1 cellular context compared by ENCODE assay signal in the genomic region with DNA sequence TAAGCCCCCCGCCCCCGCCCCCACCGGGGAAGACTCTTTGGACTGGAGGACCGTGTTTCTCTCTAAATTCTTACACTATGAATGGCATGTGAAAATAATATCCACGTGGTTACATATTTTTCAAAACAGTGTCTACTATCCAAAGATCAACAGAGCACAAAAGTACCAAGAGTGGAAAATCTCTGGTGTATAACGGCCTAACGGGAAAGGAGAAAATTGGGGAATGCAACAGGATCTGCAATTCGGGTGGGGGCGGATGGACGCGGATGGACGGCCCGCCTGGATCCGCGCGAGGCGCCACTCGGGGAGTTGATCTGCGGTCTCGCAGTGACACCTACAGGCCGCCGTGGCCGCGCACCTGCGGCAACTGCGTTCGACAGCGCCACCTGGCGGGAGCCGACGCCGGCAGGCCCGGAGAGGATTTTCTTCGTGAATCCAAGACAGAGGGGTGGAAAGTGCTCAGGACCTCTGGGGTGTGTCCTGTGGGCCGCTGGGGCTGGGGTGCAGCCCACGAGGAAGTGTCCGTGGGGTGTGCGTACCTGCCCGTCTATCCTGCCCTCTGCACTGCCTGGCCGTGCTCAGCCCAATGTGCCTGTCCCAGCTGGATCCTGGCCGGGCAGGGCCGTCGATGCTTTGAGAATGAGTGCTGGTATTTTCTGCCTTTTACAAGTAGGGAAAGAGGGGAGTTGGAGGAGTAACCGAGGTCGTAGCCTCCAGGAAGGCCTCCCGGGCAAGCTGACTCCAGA.
TF ChIP-seq lines count a peak whose summit lies in the region.

No MANE protein-coding gene starts in this region.

TF ChIP-seq in HEK293, 187 proteins besides CTCF, POLR2A, EP300 and RAD21 (continued from another document and continues in another):
- TF ChIP-seq, protein P1, sequence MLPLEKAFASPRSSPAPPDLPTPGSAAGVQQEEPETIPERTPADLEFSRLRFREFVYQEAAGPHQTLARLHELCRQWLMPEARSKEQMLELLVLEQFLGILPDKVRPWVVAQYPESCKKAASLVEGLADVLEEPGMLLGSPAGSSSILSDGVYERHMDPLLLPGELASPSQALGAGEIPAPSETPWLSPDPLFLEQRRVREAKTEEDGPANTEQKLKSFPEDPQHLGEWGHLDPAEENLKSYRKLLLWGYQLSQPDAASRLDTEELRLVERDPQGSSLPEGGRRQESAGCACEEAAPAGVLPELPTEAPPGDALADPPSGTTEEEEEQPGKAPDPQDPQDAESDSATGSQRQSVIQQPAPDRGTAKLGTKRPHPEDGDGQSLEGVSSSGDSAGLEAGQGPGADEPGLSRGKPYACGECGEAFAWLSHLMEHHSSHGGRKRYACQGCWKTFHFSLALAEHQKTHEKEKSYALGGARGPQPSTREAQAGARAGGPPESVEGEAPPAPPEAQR (tag by site-specific recombination; IDR thresholded peaks at IDR 0.05) = no peak
- TF ChIP-seq ZNF366 (tag by site-specific recombination; conservative IDR thresholded peaks at IDR 0.05) = 0 out of 2 replicates have a peak, but pooled peaks have one; percentile 23
- peak; percentile 97 for TF ChIP-seq ZNF654 (tag by site-specific recombination; IDR thresholded peaks at IDR 0.05; ENCODE audit: low read depth)
- TF ChIP-seq, protein P2, sequence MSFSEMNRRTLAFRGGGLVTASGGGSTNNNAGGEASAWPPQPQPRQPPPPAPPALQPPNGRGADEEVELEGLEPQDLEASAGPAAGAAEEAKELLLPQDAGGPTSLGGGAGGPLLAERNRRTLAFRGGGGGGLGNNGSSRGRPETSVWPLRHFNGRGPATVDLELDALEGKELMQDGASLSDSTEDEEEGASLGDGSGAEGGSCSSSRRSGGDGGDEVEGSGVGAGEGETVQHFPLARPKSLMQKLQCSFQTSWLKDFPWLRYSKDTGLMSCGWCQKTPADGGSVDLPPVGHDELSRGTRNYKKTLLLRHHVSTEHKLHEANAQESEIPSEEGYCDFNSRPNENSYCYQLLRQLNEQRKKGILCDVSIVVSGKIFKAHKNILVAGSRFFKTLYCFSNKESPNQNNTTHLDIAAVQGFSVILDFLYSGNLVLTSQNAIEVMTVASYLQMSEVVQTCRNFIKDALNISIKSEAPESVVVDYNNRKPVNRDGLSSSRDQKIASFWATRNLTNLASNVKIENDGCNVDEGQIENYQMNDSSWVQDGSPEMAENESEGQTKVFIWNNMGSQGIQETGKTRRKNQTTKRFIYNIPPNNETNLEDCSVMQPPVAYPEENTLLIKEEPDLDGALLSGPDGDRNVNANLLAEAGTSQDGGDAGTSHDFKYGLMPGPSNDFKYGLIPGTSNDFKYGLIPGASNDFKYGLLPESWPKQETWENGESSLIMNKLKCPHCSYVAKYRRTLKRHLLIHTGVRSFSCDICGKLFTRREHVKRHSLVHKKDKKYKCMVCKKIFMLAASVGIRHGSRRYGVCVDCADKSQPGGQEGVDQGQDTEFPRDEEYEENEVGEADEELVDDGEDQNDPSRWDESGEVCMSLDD (tag by site-specific recombination; IDR thresholded peaks at IDR 0.05) = peak; percentile 25; the same call in 1 of the 2 replicates
- TF ChIP-seq, protein P3, sequence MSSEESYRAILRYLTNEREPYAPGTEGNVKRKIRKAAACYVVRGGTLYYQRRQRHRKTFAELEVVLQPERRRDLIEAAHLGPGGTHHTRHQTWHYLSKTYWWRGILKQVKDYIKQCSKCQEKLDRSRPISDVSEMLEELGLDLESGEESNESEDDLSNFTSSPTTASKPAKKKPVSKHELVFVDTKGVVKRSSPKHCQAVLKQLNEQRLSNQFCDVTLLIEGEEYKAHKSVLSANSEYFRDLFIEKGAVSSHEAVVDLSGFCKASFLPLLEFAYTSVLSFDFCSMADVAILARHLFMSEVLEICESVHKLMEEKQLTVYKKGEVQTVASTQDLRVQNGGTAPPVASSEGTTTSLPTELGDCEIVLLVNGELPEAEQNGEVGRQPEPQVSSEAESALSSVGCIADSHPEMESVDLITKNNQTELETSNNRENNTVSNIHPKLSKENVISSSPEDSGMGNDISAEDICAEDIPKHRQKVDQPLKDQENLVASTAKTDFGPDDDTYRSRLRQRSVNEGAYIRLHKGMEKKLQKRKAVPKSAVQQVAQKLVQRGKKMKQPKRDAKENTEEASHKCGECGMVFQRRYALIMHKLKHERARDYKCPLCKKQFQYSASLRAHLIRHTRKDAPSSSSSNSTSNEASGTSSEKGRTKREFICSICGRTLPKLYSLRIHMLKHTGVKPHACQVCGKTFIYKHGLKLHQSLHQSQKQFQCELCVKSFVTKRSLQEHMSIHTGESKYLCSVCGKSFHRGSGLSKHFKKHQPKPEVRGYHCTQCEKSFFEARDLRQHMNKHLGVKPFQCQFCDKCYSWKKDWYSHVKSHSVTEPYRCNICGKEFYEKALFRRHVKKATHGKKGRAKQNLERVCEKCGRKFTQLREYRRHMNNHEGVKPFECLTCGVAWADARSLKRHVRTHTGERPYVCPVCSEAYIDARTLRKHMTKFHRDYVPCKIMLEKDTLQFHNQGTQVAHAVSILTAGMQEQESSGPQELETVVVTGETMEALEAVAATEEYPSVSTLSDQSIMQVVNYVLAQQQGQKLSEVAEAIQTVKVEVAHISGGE (tag by site-specific recombination; conservative IDR thresholded peaks at IDR 0.05; ENCODE audit: low read depth) = peak; percentile 35; the same call in 1 of the 2 replicates
- peak; percentile 46 for TF ChIP-seq ZNF335 (tag by site-specific recombination; conservative IDR thresholded peaks at IDR 0.05)
- no peak for TF ChIP-seq ZNF580 (tag by site-specific recombination; IDR thresholded peaks at IDR 0.05)
- peak; percentile 15; the same call in 1 of the 2 replicates for TF ChIP-seq SP2 (tag by site-specific recombination; IDR thresholded peaks at IDR 0.05)
- TF ChIP-seq ZNF2 (tag by site-specific recombination; IDR thresholded peaks at IDR 0.05) = peak; percentile 99
- no peak for TF ChIP-seq ZXDB (tag by site-specific recombination; IDR thresholded peaks at IDR 0.05)
- TF ChIP-seq ZNF626 (tag by site-specific recombination; IDR thresholded peaks at IDR 0.05) = no peak
- TF ChIP-seq SP3 (tag by site-specific recombination; IDR thresholded peaks at IDR 0.05) = peak; percentile 31; the same call in 1 of the 2 replicates
- no peak for TF ChIP-seq ZNF48 (tag by site-specific recombination; IDR thresholded peaks at IDR 0.05)
- peak; percentile 47 for TF ChIP-seq EGR2 (tag by site-specific recombination; IDR thresholded peaks at IDR 0.05; ENCODE audit: low read depth)
- peak; percentile 61 for TF ChIP-seq SP7 (tag by site-specific recombination; IDR thresholded peaks at IDR 0.05)
- TF ChIP-seq ZBTB8A (tag by site-specific recombination; IDR thresholded peaks at IDR 0.05) = 0 out of 2 replicates have a peak, but pooled peaks have one; percentile 16
- no peak for TF ChIP-seq ZNF707 (tag by site-specific recombination; IDR thresholded peaks at IDR 0.05)
- TF ChIP-seq OSR2 (tag by site-specific recombination; IDR thresholded peaks at IDR 0.05) = no peak
- peak; percentile 20; the same call in 1 of the 2 replicates for TF ChIP-seq INSM2 (tag by site-specific recombination; IDR thresholded peaks at IDR 0.05)
- TF ChIP-seq ZNF184 (tag by site-specific recombination; IDR thresholded peaks at IDR 0.05) = 0 out of 2 replicates have a peak, but pooled peaks have one; percentile 12
- TF ChIP-seq KLF8 (tag by site-specific recombination; IDR thresholded peaks at IDR 0.05) = peak; percentile 71; the same call in 1 of the 2 replicates
- TF ChIP-seq ZBTB49 (tag by site-specific recombination; IDR thresholded peaks at IDR 0.05; ENCODE audit: low read depth) = no peak
- 0 out of 2 replicates have a peak, but pooled peaks have one; percentile 28 for TF ChIP-seq KLF9 (tag by site-specific recombination; IDR thresholded peaks at IDR 0.05; ENCODE audit: low read depth)
- TF ChIP-seq ZNF629 (tag by site-specific recombination; IDR thresholded peaks at IDR 0.05) = peak; percentile 35; the same call in 1 of the 2 replicates
- TF ChIP-seq GLIS1 (tag by site-specific recombination; IDR thresholded peaks at IDR 0.05) = peak; percentile 28; the same call in 1 of the 2 replicates
- TF ChIP-seq ZFHX2 (tag by site-specific recombination; conservative IDR thresholded peaks at IDR 0.05) = peak; percentile 66
- no peak for TF ChIP-seq ZNF624 (tag by site-specific recombination; IDR thresholded peaks at IDR 0.05)
- TF ChIP-seq PRDM10 (tag by site-specific recombination; IDR thresholded peaks at IDR 0.05) = no peak
- no peak for TF ChIP-seq GFI1B (tag by site-specific recombination; IDR thresholded peaks at IDR 0.05)
- peak; percentile 73 for TF ChIP-seq ZNF600 (tag by site-specific recombination; IDR thresholded peaks at IDR 0.05)
- TF ChIP-seq ZEB2 (tag by site-specific recombination; IDR thresholded peaks at IDR 0.05) = peak; percentile 76
- TF ChIP-seq ZNF830 (tag by site-specific recombination; IDR thresholded peaks at IDR 0.05; ENCODE audit: low read depth) = no peak
- TF ChIP-seq ZNF521 (tag by site-specific recombination; IDR thresholded peaks at IDR 0.05) = no peak
- TF ChIP-seq, protein P4, sequence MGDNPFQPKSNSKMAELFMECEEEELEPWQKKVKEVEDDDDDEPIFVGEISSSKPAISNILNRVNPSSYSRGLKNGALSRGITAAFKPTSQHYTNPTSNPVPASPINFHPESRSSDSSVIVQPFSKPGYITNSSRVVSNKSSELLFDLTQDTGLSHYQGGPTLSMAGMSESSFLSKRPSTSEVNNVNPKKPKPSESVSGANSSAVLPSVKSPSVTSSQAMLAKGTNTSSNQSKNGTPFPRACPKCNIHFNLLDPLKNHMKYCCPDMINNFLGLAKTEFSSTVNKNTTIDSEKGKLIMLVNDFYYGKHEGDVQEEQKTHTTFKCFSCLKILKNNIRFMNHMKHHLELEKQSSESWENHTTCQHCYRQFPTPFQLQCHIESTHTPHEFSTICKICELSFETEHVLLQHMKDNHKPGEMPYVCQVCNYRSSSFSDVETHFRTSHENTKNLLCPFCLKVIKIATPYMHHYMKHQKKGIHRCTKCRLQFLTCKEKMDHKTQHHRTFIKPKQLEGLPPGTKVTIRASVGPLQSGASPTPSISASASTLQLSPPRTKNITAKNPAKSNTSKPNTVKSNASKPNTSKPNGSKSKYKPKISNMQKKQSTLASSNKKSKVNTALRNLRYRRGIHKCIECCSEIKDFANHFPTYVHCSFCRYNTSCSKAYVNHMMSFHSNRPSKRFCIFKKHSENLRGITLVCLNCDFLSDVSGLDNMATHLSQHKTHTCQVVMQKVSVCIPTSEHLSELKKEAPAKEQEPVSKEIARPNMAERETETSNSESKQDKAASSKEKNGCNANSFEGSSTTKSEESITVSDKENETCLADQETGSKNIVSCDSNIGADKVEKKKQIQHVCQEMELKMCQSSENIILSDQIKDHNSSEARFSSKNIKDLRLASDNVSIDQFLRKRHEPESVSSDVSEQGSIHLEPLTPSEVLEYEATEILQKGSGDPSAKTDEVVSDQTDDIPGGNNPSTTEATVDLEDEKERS (tag by site-specific recombination; IDR thresholded peaks at IDR 0.05) = no peak
- no peak for TF ChIP-seq ZNF677 (tag by site-specific recombination; IDR thresholded peaks at IDR 0.05)
- peak; percentile 87; the same call in 1 of the 2 replicates for TF ChIP-seq ZNF561 (tag by site-specific recombination; IDR thresholded peaks at IDR 0.05; ENCODE audit: borderline replicate concordance)
- TF ChIP-seq ZBTB17 (tag by site-specific recombination; IDR thresholded peaks at IDR 0.05) = peak; percentile 57
- TF ChIP-seq TRIM28 (IDR thresholded peaks at IDR 0.05; ENCODE audit: borderline replicate concordance, low read length) = no peak
